ENCODE assay signal across 10 cellular contexts in the genomic region with DNA sequence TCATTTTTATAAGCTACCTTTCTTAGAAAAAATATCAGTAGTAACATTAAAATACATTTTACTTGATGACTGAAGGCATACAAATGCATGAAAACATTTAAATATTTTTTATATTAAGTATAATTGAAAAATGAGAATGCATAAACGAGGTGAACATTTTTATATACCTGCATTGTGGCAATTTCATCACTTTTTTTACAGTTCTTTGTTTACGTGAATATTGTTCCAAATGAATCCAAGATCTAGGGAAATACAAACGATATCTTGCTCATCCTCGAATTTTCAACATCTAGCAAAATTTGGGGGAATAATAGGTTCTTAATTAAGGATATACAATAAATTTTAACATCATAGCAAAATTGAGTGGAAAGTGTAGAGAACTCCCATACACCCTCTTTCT. TPM values are rescaled to one million over a fixed set of nuclear protein-coding genes. Genes with fewer than 3 reads are reported as not detected.
"Had no signal": no experiment of that assay in that cellular context is flagged by ENCODE, and none has a peak within 500 bp of the region (broad histone marks: within the 10 kb centered on the region; RNA-seq: fewer than 3 reads in every experiment).

No MANE protein-coding gene starts in this region.

- H3K4me3 ChIP-seq: GM23248, GM23338, HAP-1 had no signal

- H3K9me3 ChIP-seq: HAP-1 had no signal

- H3K36me3 ChIP-seq: HAP-1 had no signal

- H3K4me1 ChIP-seq: HAP-1 had no signal

- DNase-seq: GM23248, GOT3, H7, H9, HCEC 1CT, HFFc6 had no signal

- H3K27ac ChIP-seq: GM23248 had no signal

- H2AFZ ChIP-seq: GM23248 had no signal

- ATAC-seq: GM23338, HCT116 had no signal

- H3K9ac ChIP-seq: GM23248 had no signal

- H3K4me2 ChIP-seq: GM23338 had no signal

- FAIRE-seq: H1 had no signal

RNA-seq across cellular contexts. Expression of a gene that starts 45.5 kb away (rescaled TPM):
- total RNA-seq: GM23248 had no signal
- polyA plus RNA-seq: GM23248 had no signal
